ENCODE assay signal across 8 cellular contexts in genomic region chr12:118052324-118053070, GRCh38. TPM values are rescaled to one million over a fixed set of nuclear protein-coding genes. Genes with fewer than 3 reads are reported as not detected.
DNase-seq lines count a peak whose midpoint lies in the region; ATAC-seq and TF ChIP-seq lines count a peak whose summit lies in the region.

No MANE protein-coding gene starts in this region.

- H3K36me3 Mint-ChIP-seq in activated T-cell treated with anti-CD3 and anti-CD28 coated beads, Interleukin-2, amount 50 U/mL, for 24 hours (ENCODE audit: low read depth): peaks cover 58% of the 10 kb centered on the region
- peaks cover 63% of the 10 kb centered on the region for H3K36me3 Mint-ChIP-seq in activated T-helper 17 cell treated with anti-CD3 and anti-CD28 coated beads, Interleukin-2, amount 50 U/mL, for 72 hours (ENCODE audit: low read depth)

- no peak for DNase-seq in activated T-cell treated with anti-CD3 and anti-CD28 coated beads, Interleukin-2, amount 50 U/mL, for 24 hours
- no peak for DNase-seq in activated T-cell treated with anti-CD3 and anti-CD28 coated beads, Interleukin-2, amount 50 U/mL, for 1 hour
- DNase-seq in Right ventricle myocardium superior (peak; percentile 79), prostate gland (ENCODE audit: low spot score) (peak; percentile 76), mesenteric fat pad (ENCODE audit: low spot score) (no peak), SHP77 (lab: John Stamatoyannopoulos, UW) (no peak)

- no peaks in the 10 kb centered on the region for H3K9me3 Mint-ChIP-seq in activated T-cell treated with anti-CD3 and anti-CD28 coated beads, Interleukin-2, amount 50 U/mL, for 24 hours
- H3K9me3 Mint-ChIP-seq in activated T-helper 17 cell treated with anti-CD3 and anti-CD28 coated beads, Interleukin-2, amount 50 U/mL, for 72 hours: no peaks in the 10 kb centered on the region

- ATAC-seq in activated T-helper 17 cell treated with anti-CD3 and anti-CD28 coated beads, Interleukin-2, amount 50 U/mL, for 72 hours (replicated peaks): peak; percentile 84
- ATAC-seq in Right ventricle myocardium superior (ENCODE audit: poor library complexity): peak; percentile 96
- no peak for ATAC-seq in GM18861 (IDR thresholded peaks at IDR 0.05; ENCODE audit: unreplicated experiment)

- peak overlapping the region; percentile 35 to 49 for H3K27ac ChIP-seq in prostate gland

- WGBS in prostate gland: 44% methylated on average over 14 of the region's 14 CpGs

- H3K36me3 ChIP-seq in prostate gland: no peaks in the 10 kb centered on the region

- no peaks in the 10 kb centered on the region for H3K9me3 ChIP-seq in prostate gland

- H3K4me3 ChIP-seq in prostate gland: no peak overlapping the region

- TF ChIP-seq POLR2A in prostate gland (IDR thresholded peaks at IDR 0.05): peak; percentile 23

- H3K27me3 ChIP-seq in prostate gland (replicated peaks; ENCODE audit: insufficient read depth): no peaks in the 10 kb centered on the region

- H3K27ac Mint-ChIP-seq in activated T-cell treated with anti-CD3 and anti-CD28 coated beads, Interleukin-2, amount 50 U/mL, for 24 hours: peak overlapping the region; percentile 84
- H3K27ac Mint-ChIP-seq in activated T-helper 17 cell treated with anti-CD3 and anti-CD28 coated beads, Interleukin-2, amount 50 U/mL, for 72 hours: peak overlapping the region; percentile 88

- peak overlapping the region; percentile 39 for H3K4me3 Mint-ChIP-seq in activated T-cell treated with anti-CD3 and anti-CD28 coated beads, Interleukin-2, amount 50 U/mL, for 24 hours
- peak overlapping the region; percentile 65 for H3K4me3 Mint-ChIP-seq in activated T-helper 17 cell treated with anti-CD3 and anti-CD28 coated beads, Interleukin-2, amount 50 U/mL, for 72 hours

- no peak for TF ChIP-seq CTCF in prostate gland (IDR thresholded peaks at IDR 0.05)

- H3K27me3 Mint-ChIP-seq in activated T-cell treated with anti-CD3 and anti-CD28 coated beads, Interleukin-2, amount 50 U/mL, for 24 hours: no peaks in the 10 kb centered on the region
- H3K27me3 Mint-ChIP-seq in activated T-helper 17 cell treated with anti-CD3 and anti-CD28 coated beads, Interleukin-2, amount 50 U/mL, for 72 hours: no peaks in the 10 kb centered on the region

- peaks cover 52% of the 10 kb centered on the region for H3K4me1 Mint-ChIP-seq in activated T-cell treated with anti-CD3 and anti-CD28 coated beads, Interleukin-2, amount 50 U/mL, for 24 hours (ENCODE audit: low read depth)
- peaks cover 35% of the 10 kb centered on the region for H3K4me1 Mint-ChIP-seq in activated T-helper 17 cell treated with anti-CD3 and anti-CD28 coated beads, Interleukin-2, amount 50 U/mL, for 72 hours

- H3K4me1 ChIP-seq in prostate gland (replicated peaks): no peaks in the 10 kb centered on the region

- intact Hi-C loops in Right ventricle myocardium superior (cut with DNase I) (no loop called here), prostate gland (cut with DNase I) (no loop called here)

RNA-seq across cellular contexts. Expression of gene WSB2, which starts 8.5 kb away (rescaled TPM):
- 10 to 100 TPM; 59.5 to 76.7 TPM for total RNA-seq in activated T-helper 17 cell treated with anti-CD3 and anti-CD28 coated beads, Interleukin-2, amount 50 U/mL, for 72 hours
- total RNA-seq in Right ventricle myocardium superior (98.1 TPM), prostate gland (10 to 100 TPM; 41.3 to 99.2 TPM), mesenteric fat pad (122 TPM)

RNA-seq across cellular contexts. Expression of gene RFC5, which starts 36.0 kb away (rescaled TPM):
- total RNA-seq in activated T-helper 17 cell treated with anti-CD3 and anti-CD28 coated beads, Interleukin-2, amount 50 U/mL, for 72 hours: 10 to 100 TPM; 53.7 to 64.4 TPM
- 3.5 TPM for total RNA-seq in Right ventricle myocardium superior
- 10 to 100 TPM; 18.9 to 26.3 TPM for total RNA-seq in prostate gland
- total RNA-seq in mesenteric fat pad: 5.7 TPM

RNA-seq across cellular contexts. Expression of gene VSIG10, which starts 51.3 kb away (rescaled TPM):
- 1 to 10 TPM; 5.9 to 9.6 TPM for total RNA-seq in activated T-helper 17 cell treated with anti-CD3 and anti-CD28 coated beads, Interleukin-2, amount 50 U/mL, for 72 hours
- total RNA-seq in Right ventricle myocardium superior: 12.0 TPM
- total RNA-seq in prostate gland: 10 to 100 TPM; 39.8 to 49.5 TPM
- 22.4 TPM for total RNA-seq in mesenteric fat pad

Comparison
In these comparisons a context has a peak if more than half of its experiments do, and no peak if none do; other contexts are left out.
1. DNase-seq: peak in Right ventricle myocardium superior (single experiment) and prostate gland (single experiment); none in activated T-cell treated with anti-CD3 and anti-CD28 coated beads, Interleukin-2, amount 50 U/mL, for 24 hours (single experiment), activated T-cell treated with anti-CD3 and anti-CD28 coated beads, Interleukin-2, amount 50 U/mL, for 1 hour (single experiment), mesenteric fat pad (single experiment) and SHP77 (0 of 2).